8 cellular contexts compared by ENCODE assay signal in the genomic region with DNA sequence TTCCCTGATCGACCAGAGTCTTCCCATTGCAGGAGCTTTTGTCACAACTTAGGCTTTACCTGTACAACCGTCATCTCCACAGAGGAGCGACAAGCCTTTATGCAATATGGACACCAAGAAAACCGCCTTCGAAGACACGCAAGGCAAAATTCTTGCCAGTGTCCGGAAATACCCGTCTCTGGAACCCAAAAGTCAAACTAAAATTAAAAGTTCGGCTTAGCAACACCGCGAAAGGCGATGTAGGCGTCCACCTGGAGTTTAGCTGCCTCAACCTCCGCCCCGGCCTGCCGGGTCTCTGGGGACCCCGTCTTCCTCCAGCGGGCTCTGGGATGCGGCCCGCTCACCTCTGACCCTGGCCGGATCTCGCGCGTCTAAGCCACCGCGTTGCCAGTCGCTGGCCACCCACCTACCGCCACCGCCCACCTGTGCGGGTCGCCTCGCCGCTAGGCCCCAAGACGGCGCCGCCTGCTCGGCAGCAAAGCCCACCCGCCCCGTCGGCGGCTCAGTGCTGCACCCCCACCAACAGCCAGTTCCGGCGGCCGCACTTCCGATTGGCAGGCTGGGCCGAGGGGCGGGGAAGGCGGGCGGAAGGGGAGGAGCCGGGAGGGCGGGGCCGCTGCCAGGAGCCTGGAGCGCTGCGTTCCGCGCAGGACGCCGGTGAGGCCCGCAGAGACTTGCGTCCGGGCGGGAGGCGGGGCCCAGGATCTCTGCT. TPM values are rescaled to one million over a fixed set of nuclear protein-coding genes. Genes with fewer than 3 reads are reported as not detected.
A peak's percentile ranks its signal among the peaks of the same experiment; 100 is the strongest.
DNase-seq lines count a peak whose midpoint lies in the region; ATAC-seq, FAIRE-seq and TF ChIP-seq lines count a peak whose summit lies in the region.

A gene (minus strand): TSS at position 553 of the 712 bp plus-strand sequence. CDS start 8,198 bp downstream, outside the sequence.

- H3K27me3 ChIP-seq in pancreas (no peaks in the 10 kb centered on the region), thyroid gland (no peaks in the 10 kb centered on the region)

- H3K4me1 ChIP-seq in pancreas, result peaks cover 4 to 10% (median 8%) of the 10 kb centered on the region in 3 donors
- peaks cover 7 to 8% of the 10 kb centered on the region in 2 donors for H3K4me1 ChIP-seq in thyroid gland

- DNase-seq in NCI-H128 (lab: John Stamatoyannopoulos, UW; ENCODE audit: unreplicated experiment) (peak; percentile 77), SW 1271 (lab: John Stamatoyannopoulos, UW) (peak; percentile 64 to 84), Right ventricle myocardium inferior (ENCODE audit: missing footprints) (peak; percentile 97), pancreas (peak; percentile 91 to 98 (median 95)), thyroid gland (peak; percentile 93 to 94)
- DNase-seq in activated naive CD8-positive, alpha-beta T cell treated with anti-CD3 and anti-CD28 coated beads, Interleukin-2, amount 50 U/mL, for 16 hours (ENCODE audit: low read depth, low spot score), result peak; percentile 94

- H3K9me3 ChIP-seq in pancreas, result no peaks in the 10 kb centered on the region
- H3K9me3 ChIP-seq in thyroid gland, result no peaks in the 10 kb centered on the region

- H3K36me3 ChIP-seq in pancreas (no peaks in the 10 kb centered on the region), thyroid gland (no peaks in the 10 kb centered on the region)

- H3K4me3 ChIP-seq in GM12875 (ENCODE audit: low read depth, low read length), result peak within 1 kb of the TSS; percentile 76
- H3K4me3 ChIP-seq in pancreas, result peak within 1 kb of the TSS; percentile 71 to 98 (median 87)
- peak within 1 kb of the TSS; percentile 67 to 76 (median 70) for H3K4me3 ChIP-seq in thyroid gland (replicated peaks in 1 of 3)

- peak within 1 kb of the TSS; percentile 75 to 89 (median 83) for H3K27ac ChIP-seq in pancreas
- peak within 1 kb of the TSS; percentile 75 to 85 (median 80) for H3K27ac ChIP-seq in thyroid gland

- TF ChIP-seq POLR2A in thyroid gland (IDR thresholded peaks at IDR 0.05), result peak; percentile 42 to 91

- FAIRE-seq in pancreas (lab: Jason Lieb, UNC), result no peak

- TF ChIP-seq CTCF in GM12875 (IDR thresholded peaks at IDR 0.05; ENCODE audit: borderline replicate concordance, insufficient read depth, low read depth, low read length) (no peak), pancreas (IDR thresholded peaks at IDR 0.05) (no peak), thyroid gland (IDR thresholded peaks at IDR 0.05) (no peak)

- WGBS in pancreas, 2 donors, result 1% methylated on average over 63 of the region's 63 CpGs
- WGBS in thyroid gland, 2 donors, result 1% methylated on average over 22 to 25 of the region's 63 CpGs

- intact Hi-C loops in Right ventricle myocardium inferior (cut with DNase I), result no loop called here
- intact Hi-C loops in pancreas (cut with DNase I), result no loop called here
- intact Hi-C loops in thyroid gland (cut with DNase I), result no loop called here

- ATAC-seq in HG02759 (IDR thresholded peaks at IDR 0.05; ENCODE audit: unreplicated experiment) (peak; percentile 98), Right ventricle myocardium inferior (peak; percentile 99), pancreas (peak; percentile 99 to 100 (median 99))

RNA-seq across cellular contexts. Expression of the gene that starts here (rescaled TPM):
- total RNA-seq in Right ventricle myocardium inferior, result 20.7 TPM
- 10 to 100 TPM; 16.0 to 33.4 (median 20.4) TPM for total RNA-seq in pancreas
- 10 to 100 TPM; 15.3 to 22.7 TPM for polyA plus RNA-seq in pancreas
- 10 to 100 TPM; 59.5 to 85.6 (median 72.9) TPM for total RNA-seq in thyroid gland

Comparison
In these comparisons a context has a peak if more than half of its experiments do, and no peak if none do; other contexts are left out.
1. Peak in every context shown above with its lines: DNase-seq, ATAC-seq, H3K4me3 ChIP-seq and H3K27ac ChIP-seq.